Comparison of ENCODE assay signal across 24 cellular contexts in genomic region chr12:123469978-123470377, GRCh38.
"Had no signal": no experiment of that assay in that cellular context is flagged by ENCODE, and none has a peak within 500 bp of the region (broad histone marks: within the 10 kb centered on the region; RNA-seq: fewer than 3 reads in every experiment).

No MANE protein-coding gene starts in this region.

- H3K4me1 ChIP-seq: left lung, neural progenitor cell, uterus had no signal

- ATAC-seq: left colon; left lung; natural killer cell; right cardiac atrium; stimulated activated effector memory CD8-positive, alpha-beta T cell treated with anti-CD3 and anti-CD28 coated beads, Interleukin-12 subunit alpha, Interleukin-12 subunit beta, amount 100 ng/mL, for 72 hours had no signal

- H3K27me3 ChIP-seq: left lung, neural progenitor cell, neutrophil, sigmoid colon, spleen, suprapubic skin, tibial nerve, uterus had no signal

- H3K4me2 ChIP-seq: neural progenitor cell had no signal

- H2AFZ ChIP-seq: neural progenitor cell, parathyroid adenoma had no signal

- H3K9ac ChIP-seq: neural progenitor cell, parathyroid adenoma had no signal

- DNase-seq: hippocampal formation; kidney glomerular epithelial cell; left colon; left lung; mesendoderm; naive B cell; natural killer cell; nephron progenitor cell; occipital lobe; right cardiac atrium; sigmoid colon; small intestine; spleen; stimulated activated CD4-positive, alpha-beta T cell treated with anti-CD3 and anti-CD28 coated beads, Interleukin-4, amount 100 ng/mL, for 24 hours; stimulated activated naive CD4-positive, alpha-beta T cell; uterus had no signal

- H3K36me3 ChIP-seq: neural progenitor cell, uterus had no signal

- H3K27ac ChIP-seq: left lung, neural progenitor cell, neutrophil, parathyroid adenoma, sigmoid colon, spleen, suprapubic skin, tibial nerve, uterus had no signal

- H3K9me3 ChIP-seq: left lung, neutrophil, sigmoid colon, spleen, suprapubic skin, thoracic aorta, tibial nerve, uterus had no signal

- H3K4me3 ChIP-seq: left lung, lung, neural progenitor cell, sigmoid colon, spleen, suprapubic skin, thoracic aorta, tibial nerve, uterus had no signal
